In the genomic region with DNA sequence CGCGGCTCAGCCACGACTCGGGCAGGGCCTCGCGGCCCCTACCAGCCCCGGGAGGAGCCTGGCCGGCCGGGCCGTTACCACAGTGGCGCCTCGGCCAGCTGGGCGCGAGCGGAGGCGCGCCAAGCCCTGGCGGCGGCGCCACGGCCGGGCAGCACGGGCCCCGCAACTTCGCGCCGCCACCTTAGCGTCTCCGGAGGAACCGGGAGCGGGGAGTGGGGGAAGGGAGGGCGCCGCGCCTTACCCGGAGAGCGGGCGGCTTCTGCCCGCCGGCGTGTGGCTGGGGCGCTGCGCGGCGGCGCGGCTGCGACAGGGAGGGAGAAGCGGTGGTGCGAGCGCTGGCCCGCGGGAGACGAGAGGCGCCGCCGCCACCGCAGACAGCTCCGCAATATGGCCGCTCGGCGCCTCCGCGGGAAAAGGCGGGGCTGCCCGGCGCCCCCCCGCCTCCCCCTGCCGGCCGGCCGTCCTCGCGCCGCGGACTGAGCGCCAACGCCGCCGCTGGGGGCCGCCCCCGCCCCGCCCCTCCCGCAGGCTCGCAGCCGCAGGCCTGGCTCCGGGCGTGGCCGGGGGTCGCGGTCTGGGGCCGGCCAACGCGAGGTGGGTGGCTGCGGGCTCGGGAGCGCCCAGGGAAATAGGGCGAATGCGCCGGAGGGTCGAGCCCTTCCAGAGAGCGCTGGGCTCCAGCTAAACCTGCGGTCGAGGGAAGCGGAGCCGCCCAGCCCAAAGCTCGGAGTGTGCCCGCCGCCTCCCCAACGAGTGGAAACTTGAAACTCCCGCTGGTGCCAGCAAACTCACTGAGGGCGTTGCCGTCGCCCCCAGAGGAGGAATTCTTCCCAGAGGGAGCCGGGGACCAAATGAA, we compare ENCODE assay signal across 1 cellular context.
TF ChIP-seq lines count a peak whose summit lies in the region.

A gene (minus strand): TSS at position 389 of the 856 bp plus-strand sequence. CDS start 16,922 bp downstream, outside the sequence.

TF ChIP-seq in HepG2, 621 proteins besides CTCF, POLR2A, EP300 and RAD21 (continued from another document and continues in another):
- TF ChIP-seq, protein P1, sequence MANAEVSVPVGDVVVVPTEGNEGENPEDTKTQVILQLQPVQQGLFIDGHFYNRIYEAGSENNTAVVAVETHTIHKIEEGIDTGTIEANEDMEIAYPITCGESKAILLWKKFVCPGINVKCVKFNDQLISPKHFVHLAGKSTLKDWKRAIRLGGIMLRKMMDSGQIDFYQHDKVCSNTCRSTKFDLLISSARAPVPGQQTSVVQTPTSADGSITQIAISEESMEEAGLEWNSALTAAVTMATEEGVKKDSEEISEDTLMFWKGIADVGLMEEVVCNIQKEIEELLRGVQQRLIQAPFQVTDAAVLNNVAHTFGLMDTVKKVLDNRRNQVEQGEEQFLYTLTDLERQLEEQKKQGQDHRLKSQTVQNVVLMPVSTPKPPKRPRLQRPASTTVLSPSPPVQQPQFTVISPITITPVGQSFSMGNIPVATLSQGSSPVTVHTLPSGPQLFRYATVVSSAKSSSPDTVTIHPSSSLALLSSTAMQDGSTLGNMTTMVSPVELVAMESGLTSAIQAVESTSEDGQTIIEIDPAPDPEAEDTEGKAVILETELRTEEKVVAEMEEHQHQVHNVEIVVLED (CRISPR knock-in tag; IDR thresholded peaks at IDR 0.05; ENCODE audit: borderline replicate concordance), result no peak
- TF ChIP-seq ZNF232 (CRISPR knock-in tag; IDR thresholded peaks at IDR 0.05; ENCODE audit: borderline replicate concordance), result no peak
- TF ChIP-seq, protein P2, sequence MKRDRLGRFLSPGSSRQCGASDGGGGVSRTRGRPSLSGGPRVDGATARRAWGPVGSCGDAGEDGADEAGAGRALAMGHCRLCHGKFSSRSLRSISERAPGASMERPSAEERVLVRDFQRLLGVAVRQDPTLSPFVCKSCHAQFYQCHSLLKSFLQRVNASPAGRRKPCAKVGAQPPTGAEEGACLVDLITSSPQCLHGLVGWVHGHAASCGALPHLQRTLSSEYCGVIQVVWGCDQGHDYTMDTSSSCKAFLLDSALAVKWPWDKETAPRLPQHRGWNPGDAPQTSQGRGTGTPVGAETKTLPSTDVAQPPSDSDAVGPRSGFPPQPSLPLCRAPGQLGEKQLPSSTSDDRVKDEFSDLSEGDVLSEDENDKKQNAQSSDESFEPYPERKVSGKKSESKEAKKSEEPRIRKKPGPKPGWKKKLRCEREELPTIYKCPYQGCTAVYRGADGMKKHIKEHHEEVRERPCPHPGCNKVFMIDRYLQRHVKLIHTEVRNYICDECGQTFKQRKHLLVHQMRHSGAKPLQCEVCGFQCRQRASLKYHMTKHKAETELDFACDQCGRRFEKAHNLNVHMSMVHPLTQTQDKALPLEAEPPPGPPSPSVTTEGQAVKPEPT (CRISPR knock-in tag; IDR thresholded peaks at IDR 0.05; ENCODE audit: low read depth), result no peak
- no peak for TF ChIP-seq ZSCAN9 (CRISPR knock-in tag; IDR thresholded peaks at IDR 0.05; ENCODE audit: borderline replicate concordance)
- TF ChIP-seq, protein P3, sequence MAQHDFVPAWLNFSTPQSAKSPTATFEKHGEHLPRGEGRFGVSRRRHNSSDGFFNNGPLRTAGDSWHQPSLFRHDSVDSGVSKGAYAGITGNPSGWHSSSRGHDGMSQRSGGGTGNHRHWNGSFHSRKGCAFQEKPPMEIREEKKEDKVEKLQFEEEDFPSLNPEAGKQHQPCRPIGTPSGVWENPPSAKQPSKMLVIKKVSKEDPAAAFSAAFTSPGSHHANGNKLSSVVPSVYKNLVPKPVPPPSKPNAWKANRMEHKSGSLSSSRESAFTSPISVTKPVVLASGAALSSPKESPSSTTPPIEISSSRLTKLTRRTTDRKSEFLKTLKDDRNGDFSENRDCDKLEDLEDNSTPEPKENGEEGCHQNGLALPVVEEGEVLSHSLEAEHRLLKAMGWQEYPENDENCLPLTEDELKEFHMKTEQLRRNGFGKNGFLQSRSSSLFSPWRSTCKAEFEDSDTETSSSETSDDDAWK (CRISPR knock-in tag; IDR thresholded peaks at IDR 0.05), result no peak
- TF ChIP-seq, protein P4, sequence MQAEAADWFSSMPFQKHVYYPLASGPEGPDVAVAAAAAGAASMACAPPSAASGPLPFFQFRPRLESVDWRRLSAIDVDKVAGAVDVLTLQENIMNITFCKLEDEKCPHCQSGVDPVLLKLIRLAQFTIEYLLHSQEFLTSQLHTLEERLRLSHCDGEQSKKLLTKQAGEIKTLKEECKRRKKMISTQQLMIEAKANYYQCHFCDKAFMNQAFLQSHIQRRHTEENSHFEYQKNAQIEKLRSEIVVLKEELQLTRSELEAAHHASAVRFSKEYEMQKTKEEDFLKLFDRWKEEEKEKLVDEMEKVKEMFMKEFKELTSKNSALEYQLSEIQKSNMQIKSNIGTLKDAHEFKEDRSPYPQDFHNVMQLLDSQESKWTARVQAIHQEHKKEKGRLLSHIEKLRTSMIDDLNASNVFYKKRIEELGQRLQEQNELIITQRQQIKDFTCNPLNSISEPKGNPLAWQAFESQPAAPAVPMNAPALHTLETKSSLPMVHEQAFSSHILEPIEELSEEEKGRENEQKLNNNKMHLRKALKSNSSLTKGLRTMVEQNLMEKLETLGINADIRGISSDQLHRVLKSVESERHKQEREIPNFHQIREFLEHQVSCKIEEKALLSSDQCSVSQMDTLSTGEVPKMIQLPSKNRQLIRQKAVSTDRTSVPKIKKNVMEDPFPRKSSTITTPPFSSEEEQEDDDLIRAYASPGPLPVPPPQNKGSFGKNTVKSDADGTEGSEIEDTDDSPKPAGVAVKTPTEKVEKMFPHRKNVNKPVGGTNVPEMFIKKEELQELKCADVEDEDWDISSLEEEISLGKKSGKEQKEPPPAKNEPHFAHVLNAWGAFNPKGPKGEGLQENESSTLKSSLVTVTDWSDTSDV (CRISPR knock-in tag; IDR thresholded peaks at IDR 0.05), result no peak
- TF ChIP-seq MEIS2 (CRISPR knock-in tag; IDR thresholded peaks at IDR 0.05), result peak; percentile 28; the same call in 1 of the 2 replicates
- TF ChIP-seq SIX4 (CRISPR knock-in tag; IDR thresholded peaks at IDR 0.05), result peak; percentile 27; the same call in 1 of the 2 replicates
- TF ChIP-seq, protein P5, sequence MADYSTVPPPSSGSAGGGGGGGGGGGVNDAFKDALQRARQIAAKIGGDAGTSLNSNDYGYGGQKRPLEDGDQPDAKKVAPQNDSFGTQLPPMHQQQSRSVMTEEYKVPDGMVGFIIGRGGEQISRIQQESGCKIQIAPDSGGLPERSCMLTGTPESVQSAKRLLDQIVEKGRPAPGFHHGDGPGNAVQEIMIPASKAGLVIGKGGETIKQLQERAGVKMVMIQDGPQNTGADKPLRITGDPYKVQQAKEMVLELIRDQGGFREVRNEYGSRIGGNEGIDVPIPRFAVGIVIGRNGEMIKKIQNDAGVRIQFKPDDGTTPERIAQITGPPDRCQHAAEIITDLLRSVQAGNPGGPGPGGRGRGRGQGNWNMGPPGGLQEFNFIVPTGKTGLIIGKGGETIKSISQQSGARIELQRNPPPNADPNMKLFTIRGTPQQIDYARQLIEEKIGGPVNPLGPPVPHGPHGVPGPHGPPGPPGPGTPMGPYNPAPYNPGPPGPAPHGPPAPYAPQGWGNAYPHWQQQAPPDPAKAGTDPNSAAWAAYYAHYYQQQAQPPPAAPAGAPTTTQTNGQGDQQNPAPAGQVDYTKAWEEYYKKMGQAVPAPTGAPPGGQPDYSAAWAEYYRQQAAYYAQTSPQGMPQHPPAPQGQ (CRISPR knock-in tag; IDR thresholded peaks at IDR 0.05; ENCODE audit: borderline replicate concordance), result no peak
- TF ChIP-seq TARDBP (CRISPR knock-in tag; IDR thresholded peaks at IDR 0.05), result no peak
- no peak for TF ChIP-seq RORA (CRISPR knock-in tag; IDR thresholded peaks at IDR 0.05)
- no peak for TF ChIP-seq EEA1 (CRISPR knock-in tag; IDR thresholded peaks at IDR 0.05; ENCODE audit: borderline replicate concordance)
- no peak for TF ChIP-seq ZNF850 (CRISPR knock-in tag; conservative IDR thresholded peaks at IDR 0.05)
- TF ChIP-seq SMAD9 (CRISPR knock-in tag; IDR thresholded peaks at IDR 0.05), result no peak
- TF ChIP-seq ZBTB42 (CRISPR knock-in tag; IDR thresholded peaks at IDR 0.05), result no peak
- no peak for TF ChIP-seq ZZZ3 (CRISPR knock-in tag; IDR thresholded peaks at IDR 0.05; ENCODE audit: borderline replicate concordance)
- no peak; the same call in 1 of the 2 replicates for TF ChIP-seq POLR2AphosphoS5 (IDR thresholded peaks at IDR 0.05; ENCODE audit: low read depth, low read length)
- no peak for TF ChIP-seq HOXD1 (CRISPR knock-in tag; IDR thresholded peaks at IDR 0.05)
- no peak for TF ChIP-seq RFXANK (CRISPR knock-in tag; IDR thresholded peaks at IDR 0.05)
- no peak for TF ChIP-seq NR3C1 (CRISPR knock-in tag; IDR thresholded peaks at IDR 0.05)
- TF ChIP-seq, protein P6, sequence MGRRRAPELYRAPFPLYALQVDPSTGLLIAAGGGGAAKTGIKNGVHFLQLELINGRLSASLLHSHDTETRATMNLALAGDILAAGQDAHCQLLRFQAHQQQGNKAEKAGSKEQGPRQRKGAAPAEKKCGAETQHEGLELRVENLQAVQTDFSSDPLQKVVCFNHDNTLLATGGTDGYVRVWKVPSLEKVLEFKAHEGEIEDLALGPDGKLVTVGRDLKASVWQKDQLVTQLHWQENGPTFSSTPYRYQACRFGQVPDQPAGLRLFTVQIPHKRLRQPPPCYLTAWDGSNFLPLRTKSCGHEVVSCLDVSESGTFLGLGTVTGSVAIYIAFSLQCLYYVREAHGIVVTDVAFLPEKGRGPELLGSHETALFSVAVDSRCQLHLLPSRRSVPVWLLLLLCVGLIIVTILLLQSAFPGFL (CRISPR knock-in tag; IDR thresholded peaks at IDR 0.05), result no peak
- TF ChIP-seq ZNF17 (CRISPR knock-in tag; IDR thresholded peaks at IDR 0.05), result no peak
- no peak for TF ChIP-seq ONECUT2 (CRISPR knock-in tag; IDR thresholded peaks at IDR 0.05)
- TF ChIP-seq SPEN (CRISPR knock-in tag; IDR thresholded peaks at IDR 0.05; ENCODE audit: low read depth), result no peak
- no peak for TF ChIP-seq CAMTA2 (CRISPR knock-in tag; IDR thresholded peaks at IDR 0.05; ENCODE audit: borderline replicate concordance)
- TF ChIP-seq KDM5B (CRISPR knock-in tag; IDR thresholded peaks at IDR 0.05; ENCODE audit: borderline replicate concordance), result no peak; the same call in 1 of the 2 replicates
- TF ChIP-seq ZNF747 (CRISPR knock-in tag; IDR thresholded peaks at IDR 0.05; ENCODE audit: borderline replicate concordance), result no peak
- TF ChIP-seq ZNF598 (CRISPR knock-in tag; IDR thresholded peaks at IDR 0.05; ENCODE audit: borderline replicate concordance), result peak; percentile 31; the same call in 1 of the 2 replicates
- TF ChIP-seq ZNF780A (CRISPR knock-in tag; IDR thresholded peaks at IDR 0.05), result no peak
- no peak for TF ChIP-seq ZKSCAN5 (CRISPR knock-in tag; IDR thresholded peaks at IDR 0.05)
- peak; percentile 81 for TF ChIP-seq SKI (IDR thresholded peaks at IDR 0.05; ENCODE audit: partially characterized antibody)
- TF ChIP-seq ZNF10 (CRISPR knock-in tag; IDR thresholded peaks at IDR 0.05; ENCODE audit: borderline replicate concordance, low read depth), result no peak
- TF ChIP-seq, protein P7, sequence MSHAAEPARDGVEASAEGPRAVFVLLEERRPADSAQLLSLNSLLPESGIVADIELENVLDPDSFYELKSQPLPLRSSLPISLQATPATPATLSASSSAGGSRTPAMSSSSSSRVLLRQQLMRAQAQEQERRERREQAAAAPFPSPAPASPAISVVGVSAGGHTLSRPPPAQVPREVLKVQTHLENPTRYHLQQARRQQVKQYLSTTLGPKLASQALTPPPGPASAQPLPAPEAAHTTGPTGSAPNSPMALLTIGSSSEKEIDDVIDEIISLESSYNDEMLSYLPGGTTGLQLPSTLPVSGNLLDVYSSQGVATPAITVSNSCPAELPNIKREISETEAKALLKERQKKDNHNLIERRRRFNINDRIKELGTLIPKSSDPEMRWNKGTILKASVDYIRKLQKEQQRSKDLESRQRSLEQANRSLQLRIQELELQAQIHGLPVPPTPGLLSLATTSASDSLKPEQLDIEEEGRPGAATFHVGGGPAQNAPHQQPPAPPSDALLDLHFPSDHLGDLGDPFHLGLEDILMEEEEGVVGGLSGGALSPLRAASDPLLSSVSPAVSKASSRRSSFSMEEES (CRISPR knock-in tag; IDR thresholded peaks at IDR 0.05), result no peak
- TF ChIP-seq PHF20 (CRISPR knock-in tag; IDR thresholded peaks at IDR 0.05), result no peak; the same call in 1 of the 2 replicates
- TF ChIP-seq KDM1A (CRISPR knock-in tag; IDR thresholded peaks at IDR 0.05), result no peak
- TF ChIP-seq MXD4 (CRISPR knock-in tag; IDR thresholded peaks at IDR 0.05), result no peak
- TF ChIP-seq, protein P8, sequence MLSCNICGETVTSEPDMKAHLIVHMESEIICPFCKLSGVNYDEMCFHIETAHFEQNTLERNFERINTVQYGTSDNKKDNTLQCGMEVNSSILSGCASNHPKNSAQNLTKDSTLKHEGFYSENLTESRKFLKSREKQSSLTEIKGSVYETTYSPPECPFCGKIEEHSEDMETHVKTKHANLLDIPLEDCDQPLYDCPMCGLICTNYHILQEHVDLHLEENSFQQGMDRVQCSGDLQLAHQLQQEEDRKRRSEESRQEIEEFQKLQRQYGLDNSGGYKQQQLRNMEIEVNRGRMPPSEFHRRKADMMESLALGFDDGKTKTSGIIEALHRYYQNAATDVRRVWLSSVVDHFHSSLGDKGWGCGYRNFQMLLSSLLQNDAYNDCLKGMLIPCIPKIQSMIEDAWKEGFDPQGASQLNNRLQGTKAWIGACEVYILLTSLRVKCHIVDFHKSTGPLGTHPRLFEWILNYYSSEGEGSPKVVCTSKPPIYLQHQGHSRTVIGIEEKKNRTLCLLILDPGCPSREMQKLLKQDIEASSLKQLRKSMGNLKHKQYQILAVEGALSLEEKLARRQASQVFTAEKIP (CRISPR knock-in tag; IDR thresholded peaks at IDR 0.05; ENCODE audit: borderline replicate concordance), result no peak
- TF ChIP-seq ZFX (CRISPR knock-in tag; IDR thresholded peaks at IDR 0.05; ENCODE audit: low read depth), result peak; percentile 64
- no peak for TF ChIP-seq ZNF44 (CRISPR knock-in tag; IDR thresholded peaks at IDR 0.05)
- TF ChIP-seq, protein P9, sequence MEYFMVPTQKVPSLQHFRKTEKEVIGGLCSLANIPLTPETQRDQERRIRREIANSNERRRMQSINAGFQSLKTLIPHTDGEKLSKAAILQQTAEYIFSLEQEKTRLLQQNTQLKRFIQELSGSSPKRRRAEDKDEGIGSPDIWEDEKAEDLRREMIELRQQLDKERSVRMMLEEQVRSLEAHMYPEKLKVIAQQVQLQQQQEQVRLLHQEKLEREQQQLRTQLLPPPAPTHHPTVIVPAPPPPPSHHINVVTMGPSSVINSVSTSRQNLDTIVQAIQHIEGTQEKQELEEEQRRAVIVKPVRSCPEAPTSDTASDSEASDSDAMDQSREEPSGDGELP (IDR thresholded peaks at IDR 0.05; ENCODE audit: borderline replicate concordance, low read depth), result no peak
- 0 out of 2 replicates have a peak, but pooled peaks have one; percentile 22 for TF ChIP-seq SP5 (CRISPR knock-in tag; IDR thresholded peaks at IDR 0.05; ENCODE audit: borderline replicate concordance, low read depth)
- no peak for TF ChIP-seq SNRNP70 (IDR thresholded peaks at IDR 0.05; ENCODE audit: low read depth, low read length)
- TF ChIP-seq, protein P10, sequence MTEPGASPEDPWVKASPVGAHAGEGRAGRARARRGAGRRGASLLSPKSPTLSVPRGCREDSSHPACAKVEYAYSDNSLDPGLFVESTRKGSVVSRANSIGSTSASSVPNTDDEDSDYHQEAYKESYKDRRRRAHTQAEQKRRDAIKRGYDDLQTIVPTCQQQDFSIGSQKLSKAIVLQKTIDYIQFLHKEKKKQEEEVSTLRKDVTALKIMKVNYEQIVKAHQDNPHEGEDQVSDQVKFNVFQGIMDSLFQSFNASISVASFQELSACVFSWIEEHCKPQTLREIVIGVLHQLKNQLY (CRISPR knock-in tag; IDR thresholded peaks at IDR 0.05), result no peak
- TF ChIP-seq SMYD3 (CRISPR knock-in tag; IDR thresholded peaks at IDR 0.05), result no peak
- no peak for TF ChIP-seq AGO1 (IDR thresholded peaks at IDR 0.05; ENCODE audit: low read depth, low read length, poor library complexity, severe bottlenecking)
- peak; percentile 46; the same call in 1 of the 2 replicates for TF ChIP-seq ESRRA (CRISPR knock-in tag; IDR thresholded peaks at IDR 0.05; ENCODE audit: low read depth)
- TF ChIP-seq EHMT2 (IDR thresholded peaks at IDR 0.05; ENCODE audit: borderline replicate concordance, low read depth, low read length), result no peak
- no peak for TF ChIP-seq ZNF615 (CRISPR knock-in tag; IDR thresholded peaks at IDR 0.05; ENCODE audit: borderline replicate concordance)
- no peak for TF ChIP-seq ZNF124 (CRISPR knock-in tag; IDR thresholded peaks at IDR 0.05)
